ENCODE assay signal across 8 cellular contexts in the genomic region with DNA sequence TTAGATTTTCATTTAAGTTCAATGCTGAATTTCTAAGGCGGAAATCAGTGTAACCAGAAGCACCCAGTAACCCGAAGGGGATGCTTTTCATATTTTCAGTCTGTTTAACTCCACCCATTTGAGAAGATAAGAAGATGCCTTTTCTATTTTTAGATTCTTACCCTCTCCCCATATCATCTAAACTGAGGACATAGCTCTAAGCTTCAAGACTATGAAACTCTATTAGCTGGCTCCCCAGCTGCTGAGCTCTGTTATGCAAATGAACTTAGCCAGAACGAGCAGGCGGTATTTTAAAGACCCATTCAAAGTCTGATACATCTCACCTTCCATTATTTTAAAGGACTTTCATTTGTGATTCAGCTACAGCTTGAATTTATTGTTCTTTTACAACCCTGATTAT. TPM values are rescaled to one million over a fixed set of nuclear protein-coding genes. Genes with fewer than 3 reads are reported as not detected.
DNase-seq lines count a peak whose midpoint lies in the region; ATAC-seq and TF ChIP-seq lines count a peak whose summit lies in the region.

No MANE protein-coding gene starts in this region.

- WGBS in adrenal gland, 4 donors: 54 to 66% (median 61%) methylated on average over 4 of the region's 4 CpGs

- DNase-seq in GM19240 (ENCODE audit: insufficient read length, low spot score) (peak; percentile 47), adrenal gland (no peak), MV-4-11 (lab: John Stamatoyannopoulos, UW) (no peak), T1000 (lab: John Stamatoyannopoulos, UW) (no peak)
- no peak for DNase-seq in activated effector memory CD4-positive, alpha-beta T cell treated with Interleukin-2 at 50 U/mL for 16 hours

- no peaks in the 10 kb centered on the region for H3K27me3 ChIP-seq in ACC112 (ENCODE audit: insufficient read depth, low read length)
- no peaks in the 10 kb centered on the region for H3K27me3 ChIP-seq in adrenal gland
- H3K27me3 ChIP-seq in muscle layer of duodenum (ENCODE audit: low read depth, low read length): no peaks in the 10 kb centered on the region

- H3K9me3 ChIP-seq in adrenal gland (replicated peaks in 1 of 3) (no peaks in the 10 kb centered on the region), muscle layer of duodenum (ENCODE audit: control insufficient read depth in 1 of 2, low read length in 2 of 2) (no peaks in the 10 kb centered on the region)

- H3K4me3 ChIP-seq in ACC112 (ENCODE audit: low read depth, low read length) (no peak overlapping the region), adrenal gland (no peak overlapping the region), muscle layer of duodenum (ENCODE audit: low read depth in 1 of 2, low read length in 2 of 2) (no peak overlapping the region)

- H3K4me1 ChIP-seq in ACC112 (ENCODE audit: control insufficient read depth, insufficient read depth, low read length, unreplicated experiment): peaks cover 85% of the 10 kb centered on the region
- peaks cover 5 to 73% of the 10 kb centered on the region in 2 donors for H3K4me1 ChIP-seq in adrenal gland (replicated peaks in 1 of 2)
- peaks cover 15 to 45% of the 10 kb centered on the region in 2 donors for H3K4me1 ChIP-seq in muscle layer of duodenum (ENCODE audit: control insufficient read depth in 1 of 2, insufficient read depth in 2 of 2, low read length in 2 of 2)

- H3K27ac ChIP-seq in ACC112 (ENCODE audit: low read depth, low read length) (peak overlapping the region; percentile 57), adrenal gland (peak overlapping the region in 3 of 5 donors; percentile 47 to 83 (median 65)), muscle layer of duodenum (ENCODE audit: low read length) (peak overlapping the region; percentile 76)

- no peak for TF ChIP-seq CTCF in adrenal gland (IDR thresholded peaks at IDR 0.05)

- peak; percentile 78 for ATAC-seq in HG03135 (IDR thresholded peaks at IDR 0.05; ENCODE audit: unreplicated experiment)

- peaks cover 19% of the 10 kb centered on the region; the same call in 1 of the 2 replicates for H3K36me3 ChIP-seq in ACC112 (ENCODE audit: insufficient read depth, low read length)
- H3K36me3 ChIP-seq in adrenal gland (replicated peaks in 1 of 2): no peaks in the 10 kb centered on the region
- peaks cover 0 to 6% of the 10 kb centered on the region in 2 donors for H3K36me3 ChIP-seq in muscle layer of duodenum (ENCODE audit: control insufficient read depth in 1 of 2, insufficient read depth in 2 of 2, low read length in 2 of 2)

- no peak overlapping the region for H2AFZ ChIP-seq in ACC112 (ENCODE audit: low read length, unreplicated experiment)

- no peak for TF ChIP-seq POLR2A in adrenal gland (IDR thresholded peaks at IDR 0.05)

- intact Hi-C loops in adrenal gland (cut with DNase I): no loop called here

- peaks cover 96% of the 10 kb centered on the region for H3K79me2 ChIP-seq in ACC112 (ENCODE audit: control insufficient read depth, insufficient read depth, low read length, unreplicated experiment)

RNA-seq across cellular contexts. Expression of a gene that starts 16.5 kb away (rescaled TPM):
- total RNA-seq in adrenal gland: 10 to 100 TPM in 5 of 8 donors, 1 to 10 TPM in 3; 4.2 to 30.2 (median 15.2) TPM
- polyA plus RNA-seq in adrenal gland: 10 to 100 TPM in 1 of 3 donors, 1 to 10 TPM in 2; 7.0 to 13.9 (median 7.6) TPM
